In genomic region chr22:19447388-19448075, GRCh38 we compare ENCODE assay signal across 1 cellular context.
TF ChIP-seq lines count a peak whose summit lies in the region.

Gene C22orf39, minus strand, starts transcription at chr22:19447711. Its CDS starts 23 bp downstream, at chr22:19447688.

TF ChIP-seq in K562, 482 proteins besides CTCF, POLR2A, EP300 and RAD21 (continued from another document and continues in another):
- no peak for TF ChIP-seq SRSF9 (IDR thresholded peaks at IDR 0.05; ENCODE audit: borderline replicate concordance, low read depth, low read length)
- no peak for TF ChIP-seq MCM2 (IDR thresholded peaks at IDR 0.05; ENCODE audit: low read depth)
- peak; percentile 7; the same call in 1 of the 2 replicates for TF ChIP-seq LARP7 (IDR thresholded peaks at IDR 0.05)
- TF ChIP-seq ELK3 (CRISPR knock-in tag; IDR thresholded peaks at IDR 0.05): no peak
- TF ChIP-seq U2AF1 (optimal IDR thresholded peaks at IDR 0.05; ENCODE audit: low read depth, low read length): peak; percentile 96
- TF ChIP-seq ZFP30 (CRISPR knock-in tag; IDR thresholded peaks at IDR 0.05; ENCODE audit: borderline replicate concordance): no peak
- peak; percentile 55 for TF ChIP-seq MYNN (IDR thresholded peaks at IDR 0.05)
- no peak for TF ChIP-seq MYNN (CRISPR knock-in tag; IDR thresholded peaks at IDR 0.05)
- TF ChIP-seq ASH1L (IDR thresholded peaks at IDR 0.05; ENCODE audit: borderline replicate concordance, low read depth, partially characterized antibody): peak; percentile 97
- 0 out of 4 replicates have a peak, but pooled peaks of 1 of the 2 experiments have one; percentile 59 for TF ChIP-seq BCLAF1 (IDR thresholded peaks at IDR 0.05; ENCODE audit: borderline replicate concordance in 1 of 2, control insufficient read depth in 1 of 2, low read depth in 2 of 2, low read length in 1 of 2)
- TF ChIP-seq HES1 (IDR thresholded peaks at IDR 0.05; ENCODE audit: low read depth): peak; percentile 15; the same call in 1 of the 2 replicates
- peak; percentile 98 for TF ChIP-seq THAP12 (CRISPR knock-in tag; IDR thresholded peaks at IDR 0.05)
- peak; percentile 86; the same call in 1 of the 2 replicates for TF ChIP-seq ZNF165 (CRISPR knock-in tag; IDR thresholded peaks at IDR 0.05; ENCODE audit: borderline replicate concordance)
- TF ChIP-seq ZZZ3 (IDR thresholded peaks at IDR 0.05): no peak
- TF ChIP-seq SIRT6 (IDR thresholded peaks at IDR 0.05; ENCODE audit: low read depth, low read length): peak; percentile 77
- TF ChIP-seq ZNF511 (CRISPR knock-in tag; IDR thresholded peaks at IDR 0.05): no peak
- no peak for TF ChIP-seq ZNF384 (IDR thresholded peaks at IDR 0.05; ENCODE audit: low read depth, low read length)
- TF ChIP-seq NR2F6 (CRISPR knock-in tag; IDR thresholded peaks at IDR 0.05): peak; percentile 90; the same call in 1 of the 2 replicates
- no peak for TF ChIP-seq CBX3 (IDR thresholded peaks at IDR 0.05; ENCODE audit: borderline replicate concordance in 1 of 2, low read length in 2 of 2)
- TF ChIP-seq E2F3 (CRISPR knock-in tag; IDR thresholded peaks at IDR 0.05): peak; percentile 84; the same call in 1 of the 2 replicates
- TF ChIP-seq ZBTB34 (CRISPR knock-in tag; IDR thresholded peaks at IDR 0.05): peak; percentile 60; the same call in 1 of the 2 replicates
- TF ChIP-seq HMBOX1 (IDR thresholded peaks at IDR 0.05): no peak
- TF ChIP-seq HDAC1 (IDR thresholded peaks at IDR 0.05): peak in 1 of 2 experiments; percentile 87; a peak in 2 of 4 replicates
- no peak for TF ChIP-seq STAG1 (CRISPR knock-in tag; IDR thresholded peaks at IDR 0.05; ENCODE audit: borderline replicate concordance)
- TF ChIP-seq ATF2 (CRISPR knock-in tag; IDR thresholded peaks at IDR 0.05): no peak
- TF ChIP-seq NFYB (IDR thresholded peaks at IDR 0.05; ENCODE audit: extremely low read depth, insufficient read length): peak; percentile 98
- TF ChIP-seq BMI1 (IDR thresholded peaks at IDR 0.05; ENCODE audit: low read length): no peak
- TF ChIP-seq ZNF407 (IDR thresholded peaks at IDR 0.05; ENCODE audit: low read depth): no peak
- peak; percentile 38; the same call in 1 of the 2 replicates for TF ChIP-seq ZNF695 (CRISPR knock-in tag; IDR thresholded peaks at IDR 0.05)
- TF ChIP-seq ZBTB17 (CRISPR knock-in tag; IDR thresholded peaks at IDR 0.05): peak; percentile 68
- TF ChIP-seq KHSRP (IDR thresholded peaks at IDR 0.05): no peak
- TF ChIP-seq CBFA2T2 (conservative IDR thresholded peaks at IDR 0.05): peak; percentile 52
- peak; percentile 95 for TF ChIP-seq SAP30 (IDR thresholded peaks at IDR 0.05; ENCODE audit: borderline replicate concordance, insufficient read depth, low read depth, low read length, poor library complexity, severe bottlenecking)
- TF ChIP-seq E2F1 (CRISPR knock-in tag; IDR thresholded peaks at IDR 0.05): peak; percentile 88
- TF ChIP-seq L3MBTL2 (IDR thresholded peaks at IDR 0.05): peak; percentile 96
- TF ChIP-seq ZNF224 (CRISPR knock-in tag; IDR thresholded peaks at IDR 0.05): no peak
- TF ChIP-seq RBM14 (IDR thresholded peaks at IDR 0.05; ENCODE audit: borderline replicate concordance, insufficient read depth, low read depth, low read length): no peak
- peak; percentile 94 for TF ChIP-seq BRD4 (IDR thresholded peaks at IDR 0.05)
- TF ChIP-seq BHLHE40 (IDR thresholded peaks at IDR 0.05; ENCODE audit: low read length): peak; percentile 31
- peak; percentile 95 for TF ChIP-seq SUPT5H (IDR thresholded peaks at IDR 0.05)
